Comparison of ENCODE assay signal across 16 cellular contexts in the genomic region with DNA sequence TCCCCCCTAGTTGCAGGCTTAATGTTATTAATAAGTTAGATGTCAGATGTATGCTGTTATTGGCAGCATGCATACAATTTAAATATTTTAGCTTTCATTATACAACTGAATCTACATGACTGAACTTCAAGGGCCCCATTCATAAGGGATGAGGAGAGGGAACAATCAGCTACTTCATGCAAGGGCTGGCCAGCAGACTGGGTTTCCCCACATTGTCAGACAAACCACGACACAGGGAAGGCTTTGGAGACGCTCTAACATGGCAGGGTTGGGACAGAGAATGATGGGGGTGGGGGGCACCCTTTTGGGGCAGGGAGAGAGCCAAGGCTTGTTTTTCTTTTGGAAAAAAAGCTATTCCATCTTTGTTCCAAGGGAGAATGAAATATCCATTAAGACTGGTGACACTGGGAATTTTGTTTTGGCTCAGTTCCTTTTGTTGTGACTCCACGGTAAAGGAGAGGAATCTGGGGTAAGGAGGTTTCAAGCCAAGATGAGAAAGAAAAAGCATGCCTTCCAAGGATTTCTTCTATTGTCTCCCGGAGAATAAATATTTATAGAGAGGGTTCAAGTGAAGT. TPM values are rescaled to one million over a fixed set of nuclear protein-coding genes. Genes with fewer than 3 reads are reported as not detected.
DNase-seq lines count a peak whose midpoint lies in the region; ATAC-seq and TF ChIP-seq lines count a peak whose summit lies in the region.
"Had no signal": no experiment of that assay in that cellular context is flagged by ENCODE, and none has a peak within 500 bp of the region (broad histone marks: within the 10 kb centered on the region; RNA-seq: fewer than 3 reads in every experiment).

No MANE protein-coding gene starts in this region.

- peak overlapping the region in 5 of 6 donors; percentile 13 to 100 (median 83) for H3K27ac Mint-ChIP-seq in naive B cell

- H3K9ac ChIP-seq in BLaER1 treated with 17β-estradiol and CSF1 and Interleukin-3, amounts not matched to agents 10 nM and 100 nM, result no peak overlapping the region

- peaks cover 69 to 90% (median 84%) of the 10 kb centered on the region in 3 donors for H3K4me1 Mint-ChIP-seq in naive B cell

- ATAC-seq in naive B cell (ENCODE audit: low read depth in 2 of 2) (no peak), HG03025 (IDR thresholded peaks at IDR 0.05; ENCODE audit: low FRiP score, unreplicated experiment) (no peak)
- ATAC-seq: pancreas had no signal

- H3K4me3 ChIP-seq in BLaER1 treated with 17β-estradiol and CSF1 and Interleukin-3, amounts not matched to agents 10 nM and 100 nM, result no peak overlapping the region
- H3K4me3 ChIP-seq in HL-60 (replicated peaks; ENCODE audit: insufficient read depth, low read length) (no peak overlapping the region), adrenal gland (no peak overlapping the region)
- H3K4me3 ChIP-seq: pancreas, uterus had no signal

- H3K27ac ChIP-seq in BLaER1 treated with 17β-estradiol and CSF1 and Interleukin-3, amounts not matched to agents 10 nM and 100 nM, result peak overlapping the region in 3 of 11 experiments; percentile 1 to 30 (median 1); a peak in 3 of 22 replicates
- H3K27ac ChIP-seq in HL-60 (replicated peaks) (peak overlapping the region; percentile 67), adrenal gland (no peak overlapping the region)
- H3K27ac ChIP-seq: pancreas, uterus had no signal

- 18 to 32% (median 28%) methylated on average over 4 of the region's 4 CpGs for WGBS in adrenal gland, 4 donors

- no peaks in the 10 kb centered on the region for H3K27me3 Mint-ChIP-seq in naive B cell

- peaks cover 15 to 49% (median 37%) of the 10 kb centered on the region in 11 experiments; a peak in 20 of 22 replicates for H4K20me1 ChIP-seq in BLaER1 treated with 17β-estradiol and CSF1 and Interleukin-3, amounts not matched to agents 10 nM and 100 nM

- intact Hi-C loops in adrenal gland (cut with DNase I), result loop anchor here in 1 of 2 donors (10.0 kb wide), 1 partner anchor 198 kb away; no protein-coding TSS in a partner anchor

- H3K36me3 Mint-ChIP-seq in naive B cell, result peaks cover 27 to 30% of the 10 kb centered on the region in 2 donors

- peak overlapping the region in 7 of 8 donors; percentile 1 to 98 (median 32) for H3K4me3 Mint-ChIP-seq in naive B cell

- peaks cover 42 to 64% (median 54%) of the 10 kb centered on the region in 10 experiments for H3K4me1 ChIP-seq in BLaER1 treated with 17β-estradiol and CSF1 and Interleukin-3, amounts not matched to agents 10 nM and 100 nM
- peaks cover 0 to 24% of the 10 kb centered on the region in 2 donors for H3K4me1 ChIP-seq in adrenal gland (replicated peaks in 1 of 2)

- H3K9me3 Mint-ChIP-seq in naive B cell, result peaks cover 0 to 3% (median 0%) of the 10 kb centered on the region in 7 donors

- TF ChIP-seq POLR2A in adrenal gland (IDR thresholded peaks at IDR 0.05), result no peak

- TF ChIP-seq CTCF in HL-60 (IDR thresholded peaks at IDR 0.05; ENCODE audit: insufficient read depth, low read length), result no peak
- TF ChIP-seq CTCF in adrenal gland (IDR thresholded peaks at IDR 0.05), result no peak
- no peak for TF ChIP-seq CTCF in GM10266 (IDR thresholded peaks at IDR 0.05; ENCODE audit: control insufficient read depth, insufficient read depth, low read depth, missing control alignments)

- H3K36me3 ChIP-seq in BLaER1 treated with 17β-estradiol and CSF1 and Interleukin-3, amounts not matched to agents 10 nM and 100 nM, result peaks cover 15 to 37% (median 30%) of the 10 kb centered on the region in 11 experiments
- peaks cover 0 to 15% of the 10 kb centered on the region in 2 donors for H3K36me3 ChIP-seq in adrenal gland (replicated peaks in 1 of 2)
- H3K36me3 ChIP-seq: pancreas, uterus had no signal

- no peaks in the 10 kb centered on the region; a peak in 1 of 22 replicates for H3K9me3 ChIP-seq in BLaER1 treated with 17β-estradiol and CSF1 and Interleukin-3, amounts not matched to agents 10 nM and 100 nM (replicated peaks in 1 of 11)
- no peaks in the 10 kb centered on the region for H3K9me3 ChIP-seq in adrenal gland (replicated peaks in 1 of 3)
- H3K9me3 ChIP-seq: pancreas, uterus had no signal

- peak in 1 of 2 experiments; percentile 59 for DNase-seq in HL-60 (ENCODE audit: low read depth in 1 of 2, low spot score in 1 of 2)
- peak in 33 of 58 donors; percentile 7 to 79 (median 38) for DNase-seq in anterior cingulate cortex (lab: John Stamatoyannopoulos, UW)
- DNase-seq in naive B cell, result no peak
- no peak for DNase-seq in adrenal gland
- DNase-seq in GM10266 (ENCODE audit: extremely low spot score), result no peak
- DNase-seq in cerebellar nuclear complex (lab: John Stamatoyannopoulos, UW), result no peak
- DNase-seq: activated CD4-positive, alpha-beta T cell treated with anti-CD3 and anti-CD28 coated beads, Interleukin-2, amount 50 U/mL, for 1 hour; DMS79; mesenchymal stem cell; MM.1S; pancreas; small intestine; stimulated activated naive CD4-positive, alpha-beta T cell treated with Interleukin-2 at 50 U/mL for 16 hours; uterus had no signal

- peak overlapping the region in 7 of 11 experiments; percentile 1 to 98 (median 93); a peak in 9 of 22 replicates for H3K4me2 ChIP-seq in BLaER1 treated with 17β-estradiol and CSF1 and Interleukin-3, amounts not matched to agents 10 nM and 100 nM

- H3K27me3 ChIP-seq in BLaER1 treated with 17β-estradiol and CSF1 and Interleukin-3, amounts not matched to agents 10 nM and 100 nM, result no peaks in the 10 kb centered on the region
- H3K27me3 ChIP-seq in HL-60 (ENCODE audit: insufficient read depth, poor library complexity, severe bottlenecking), result no peaks in the 10 kb centered on the region
- no peaks in the 10 kb centered on the region for H3K27me3 ChIP-seq in adrenal gland

RNA-seq across cellular contexts. Expression of gene CXCR4, which starts 5.5 kb away (rescaled TPM):
- polyA plus RNA-seq in naive B cell (ENCODE audit: low read depth in 6 of 6) (1,000 to 10,000 TPM; 1,969 to 4,468 (median 2,782) TPM), adrenal gland (100 to 1,000 TPM in 1 of 3 donors, 10 to 100 TPM in 2; 34.3 to 186 (median 84.3) TPM)
- total RNA-seq in adrenal gland, result 100 to 1,000 TPM in 2 of 8 donors, 10 to 100 TPM in 6; 21.9 to 344 (median 79.8) TPM

Comparison
In these comparisons a context has a peak if more than half of its experiments do, and no peak if none do; other contexts are left out.
1. DNase-seq: peak in anterior cingulate cortex (33 of 58); none in naive B cell (single experiment), adrenal gland (0 of 7), GM10266 (single experiment) and cerebellar nuclear complex (0 of 2).
2. RNA of gene CXCR4, which starts 5.5 kb away (polyA plus RNA-seq): 1,969 to 4,468 TPM in naive B cell; 34.3 to 186 TPM in adrenal gland; every median in the first group is over 10 times any median in the second.